13 cellular contexts compared by ENCODE assay signal in the genomic region with DNA sequence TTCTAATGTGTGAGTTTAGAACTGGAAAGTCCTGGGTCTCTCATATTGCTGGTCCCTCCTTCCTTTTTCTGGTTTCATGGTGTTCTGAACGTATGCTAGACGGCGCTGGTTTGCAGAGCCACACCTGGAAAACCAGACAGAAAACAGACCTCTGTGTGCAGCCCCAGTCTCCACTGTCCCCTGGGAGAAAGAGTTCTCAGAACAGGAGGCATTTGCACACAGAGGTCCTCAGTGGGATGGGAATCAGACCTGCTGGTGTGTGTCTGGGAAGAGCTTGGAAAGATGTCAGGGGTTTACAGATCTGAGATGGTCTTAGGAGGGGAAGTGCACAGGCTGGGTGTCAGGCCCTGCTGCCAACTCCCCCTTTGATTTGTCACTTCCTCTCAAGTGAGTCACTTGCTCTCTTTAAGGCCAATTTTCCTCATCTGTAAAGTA. TPM values are rescaled to one million over a fixed set of nuclear protein-coding genes. Genes with fewer than 3 reads are reported as not detected.
DNase-seq lines count a peak whose midpoint lies in the region; ATAC-seq lines count a peak whose summit lies in the region.
"Had no signal": no experiment of that assay in that cellular context is flagged by ENCODE, and none has a peak within 500 bp of the region (broad histone marks: within the 10 kb centered on the region; RNA-seq: fewer than 3 reads in every experiment).

No MANE protein-coding gene starts in this region.

- H3K4me1 Mint-ChIP-seq in activated naive CD8-positive, alpha-beta T cell treated with anti-CD3 and anti-CD28 coated beads, Interleukin-2, amount 10 ng/mL, durations not matched to agents 7 days and 5 days = peaks cover 17% of the 10 kb centered on the region
- peaks cover 38% of the 10 kb centered on the region for H3K4me1 Mint-ChIP-seq in stimulated activated memory B cell treated with anti-CD40 and anti-IgM and Interleukin-4, amounts not matched to agents 10 μg/mL and 1 μg/mL and 100 μg/mL, for 72 hours

- H3K36me3 Mint-ChIP-seq in activated naive CD8-positive, alpha-beta T cell treated with anti-CD3 and anti-CD28 coated beads, Interleukin-2, amount 10 ng/mL, durations not matched to agents 7 days and 5 days = peaks cover 8% of the 10 kb centered on the region
- peaks cover 18% of the 10 kb centered on the region for H3K36me3 Mint-ChIP-seq in stimulated activated memory B cell treated with anti-CD40 and anti-IgM and Interleukin-4, amounts not matched to agents 10 μg/mL and 1 μg/mL and 100 μg/mL, for 72 hours

- no peaks in the 10 kb centered on the region for H3K27me3 Mint-ChIP-seq in activated naive CD8-positive, alpha-beta T cell treated with anti-CD3 and anti-CD28 coated beads, Interleukin-2, amount 10 ng/mL, durations not matched to agents 7 days and 5 days
- no peaks in the 10 kb centered on the region for H3K27me3 Mint-ChIP-seq in stimulated activated memory B cell treated with anti-CD40 and anti-IgM and Interleukin-4, amounts not matched to agents 10 μg/mL and 1 μg/mL and 100 μg/mL, for 72 hours

- ATAC-seq in activated naive CD8-positive, alpha-beta T cell treated with anti-CD3 and anti-CD28 coated beads, Interleukin-2, amount 10 ng/mL, durations not matched to agents 7 days and 5 days (ENCODE audit: low read depth) = peak; percentile 83
- peak; percentile 84 for ATAC-seq in stimulated activated memory B cell treated with anti-CD40 and anti-IgM and Interleukin-4, amounts not matched to agents 10 μg/mL and 1 μg/mL and 100 μg/mL, for 72 hours
- no peak for ATAC-seq in HG03159 (IDR thresholded peaks at IDR 0.05; ENCODE audit: unreplicated experiment)
- ATAC-seq: GM23338 had no signal

- peak; percentile 34 for DNase-seq in activated gamma-delta T cell treated with Interleukin-2 at 50 U/mL for 16 hours
- DNase-seq in activated gamma-delta T cell (lab: John Stamatoyannopoulos, UW) = no peak
- DNase-seq in NOMO-1 treated with DMSO at 0.1 percent for 48 hours (lab: John Stamatoyannopoulos, UW; ENCODE audit: unreplicated experiment) = peak; percentile 79
- no peak for DNase-seq in activated naive CD8-positive, alpha-beta T cell treated with anti-CD3 and anti-CD28 coated beads, Interleukin-2, amount 10 ng/mL, durations not matched to agents 7 days and 5 days
- no peak for DNase-seq in amniotic stem cell (lab: John Stamatoyannopoulos, UW)
- no peak for DNase-seq in NCI-H774 (lab: John Stamatoyannopoulos, UW)
- DNase-seq: C1 segment of cervical spinal cord; NCI-H2107; stimulated activated CD4-positive, alpha-beta T cell treated with anti-CD3 and anti-CD28 coated beads, Interleukin-12 subunit alpha, Interleukin-12 subunit beta, amount 100 ng/mL, for 4 hours had no signal

- peak overlapping the region; percentile 34 for H3K4me3 Mint-ChIP-seq in activated naive CD8-positive, alpha-beta T cell treated with anti-CD3 and anti-CD28 coated beads, Interleukin-2, amount 10 ng/mL, durations not matched to agents 7 days and 5 days
- no peak overlapping the region for H3K4me3 Mint-ChIP-seq in stimulated activated memory B cell treated with anti-CD40 and anti-IgM and Interleukin-4, amounts not matched to agents 10 μg/mL and 1 μg/mL and 100 μg/mL, for 72 hours
- H3K4me3 Mint-ChIP-seq: brain, GM23338 had no signal

- POLR2A ChIA-PET in activated naive CD8-positive, alpha-beta T cell treated with anti-CD3 and anti-CD28 coated beads, Interleukin-2, amount 10 ng/mL, durations not matched to agents 7 days and 5 days (lab: Charles Lee) = interaction anchor here (1.1 kb wide), 1 partner anchor 47 kb away, joined by 3 read pairs; no protein-coding TSS in a partner anchor

- peak overlapping the region; percentile 90 for H3K27ac Mint-ChIP-seq in activated naive CD8-positive, alpha-beta T cell treated with anti-CD3 and anti-CD28 coated beads, Interleukin-2, amount 10 ng/mL, durations not matched to agents 7 days and 5 days
- peak overlapping the region; percentile 81 for H3K27ac Mint-ChIP-seq in stimulated activated memory B cell treated with anti-CD40 and anti-IgM and Interleukin-4, amounts not matched to agents 10 μg/mL and 1 μg/mL and 100 μg/mL, for 72 hours
- H3K27ac Mint-ChIP-seq: brain, GM23338 had no signal

- peaks cover 10% of the 10 kb centered on the region for H3K9me3 Mint-ChIP-seq in activated naive CD8-positive, alpha-beta T cell treated with anti-CD3 and anti-CD28 coated beads, Interleukin-2, amount 10 ng/mL, durations not matched to agents 7 days and 5 days
- peaks cover 11% of the 10 kb centered on the region for H3K9me3 Mint-ChIP-seq in stimulated activated memory B cell treated with anti-CD40 and anti-IgM and Interleukin-4, amounts not matched to agents 10 μg/mL and 1 μg/mL and 100 μg/mL, for 72 hours

RNA-seq across cellular contexts. Expression of gene MBP, which starts 14.9 kb away (rescaled TPM):
- total RNA-seq in activated naive CD8-positive, alpha-beta T cell treated with anti-CD3 and anti-CD28 coated beads, Interleukin-2, amount 10 ng/mL, durations not matched to agents 7 days and 5 days = 100 to 1,000 TPM; 138 to 148 TPM

Comparison
In these comparisons a context has a peak if more than half of its experiments do, and no peak if none do; other contexts are left out.
1. DNase-seq: peak in activated gamma-delta T cell treated with Interleukin-2 at 50 U/mL for 16 hours (single experiment) and NOMO-1 treated with DMSO at 0.1 percent for 48 hours (single experiment); none in activated gamma-delta T cell (single experiment), activated naive CD8-positive, alpha-beta T cell treated with anti-CD3 and anti-CD28 coated beads, Interleukin-2, amount 10 ng/mL, durations not matched to agents 7 days and 5 days (single experiment), amniotic stem cell (single experiment) and NCI-H774 (single experiment).